ENCODE assay signal across 8 cellular contexts in genomic region chr6:27831434-27832081, GRCh38.
DNase-seq lines count a peak whose midpoint lies in the region; ATAC-seq and TF ChIP-seq lines count a peak whose summit lies in the region.
"Not testable (repeated sequence)": the region's sequence is repeated elsewhere in the genome, so short reads cannot be mapped to it uniquely, and the experiment has no call there.

No MANE protein-coding gene starts in this region.

- H3K27ac Mint-ChIP-seq in GM23338 (peak overlapping the region; percentile 99), IgD-negative memory B cell (peak overlapping the region; percentile 92 to 98 (median 96))

- H2AFZ ChIP-seq in GM23338; PC-3 (ENCODE audit: low read length): not testable (repeated sequence)

- BruUV-seq in PC-3 (replicated peaks; lab: Mats Ljungman, UMichigan): not testable (repeated sequence)

- peaks cover 17% of the 10 kb centered on the region for H3K4me1 ChIP-seq in GM23338 (ENCODE audit: insufficient read depth)
- H3K4me1 ChIP-seq in PC-3 (ENCODE audit: insufficient read depth, low read length); mucosa of stomach (ENCODE audit: control insufficient read depth, insufficient read depth, low read length): not testable (repeated sequence)

- H3K27ac ChIP-seq in GM23338 (ENCODE audit: low read depth) (peak overlapping the region; percentile 99), PC-3 (ENCODE audit: low read length) (peak overlapping the region; percentile 47; the same call in 1 of the 2 replicates), epithelial cell of prostate (peak overlapping the region; percentile 67)

- peak overlapping the region; percentile 35 for H3K9ac ChIP-seq in PC-3 (ENCODE audit: low read length)
- peak overlapping the region; percentile 78 for H3K9ac ChIP-seq in mucosa of stomach (ENCODE audit: low read length)

- H4K20me1 ChIP-seq in GM23338 (replicated peaks; ENCODE audit: insufficient read depth); PC-3 (ENCODE audit: low read length): not testable (repeated sequence)

- H3K9me3 Mint-ChIP-seq in GM23338: peaks cover 21% of the 10 kb centered on the region
- H3K9me3 Mint-ChIP-seq in IgD-negative memory B cell: not testable (repeated sequence)

- not testable (repeated sequence) for TF ChIP-seq CTCF in GM23338 (conservative IDR thresholded peaks at IDR 0.05; ENCODE audit: low read depth in 2 of 2); PC-3 (conservative IDR thresholded peaks at IDR 0.05; ENCODE audit: low read depth, low read length)

- H3K4me1 Mint-ChIP-seq in GM23338: peaks cover 29% of the 10 kb centered on the region
- peaks cover 27 to 30% (median 27%) of the 10 kb centered on the region in 3 donors for H3K4me1 Mint-ChIP-seq in IgD-negative memory B cell

- H3K36me3 Mint-ChIP-seq in GM23338 (ENCODE audit: low read depth): peaks cover 37% of the 10 kb centered on the region
- not testable (repeated sequence) for H3K36me3 Mint-ChIP-seq in IgD-negative memory B cell

- ATAC-seq in GM23338: peak; percentile 86
- ATAC-seq in PC-3: peak; percentile 75

- H3K9me2 ChIP-seq in GM23338 (ENCODE audit: insufficient read depth); PC-3 (replicated peaks; ENCODE audit: low read length): not testable (repeated sequence)

- not testable (repeated sequence) for H3K36me3 ChIP-seq in GM23338 (ENCODE audit: insufficient read depth); PC-3 (ENCODE audit: low read depth, low read length); mucosa of stomach (ENCODE audit: control insufficient read depth, insufficient read depth, low read length)

- intact Hi-C loops in PC-3 (cut with micrococcal nuclease): loop anchor here (10.0 kb wide), 2 partner anchors 253 to 1707 kb away; partner anchors contain the start of gene ZNF165

- CTCF ChIA-PET in PC-3 (lab: Charles Lee): interaction anchor here (0.5 kb wide), 1 partner anchor 616 kb away, joined by 3 read pairs; no protein-coding TSS in a partner anchor

- H3K27me3 Mint-ChIP-seq in GM23338 (ENCODE audit: insufficient read depth, low read depth, poor library complexity): peaks cover 33% of the 10 kb centered on the region
- H3K27me3 Mint-ChIP-seq in IgD-negative memory B cell: not testable (repeated sequence)

- not testable (repeated sequence) for H3F3A ChIP-seq in GM23338 (replicated peaks; ENCODE audit: low read depth); PC-3 (ENCODE audit: low read length, unreplicated experiment)

- H3K4me2 ChIP-seq in GM23338 (peak overlapping the region; percentile 66), PC-3 (ENCODE audit: low read length) (peak overlapping the region; percentile 76)

- H3K4me3 ChIP-seq in GM23338: peak overlapping the region; percentile 31
- peak overlapping the region; percentile 30; the same call in 1 of the 2 replicates for H3K4me3 ChIP-seq in PC-3 (ENCODE audit: low read length)
- H3K4me3 ChIP-seq in mucosa of stomach (ENCODE audit: low read length): peak overlapping the region; percentile 28

- H3K4me3 Mint-ChIP-seq in GM23338 (peak overlapping the region; percentile 91), IgD-negative memory B cell (peak overlapping the region; percentile 81 to 95 (median 92))

- DNase-seq in EL (peak; percentile 80), GM23338 (ENCODE audit: low spot score) (peak; percentile 56), PC-3 (peak; percentile 48), activated T-cell treated with anti-CD3 and anti-CD28 coated beads for 4 hours (peak; percentile 59)
- DNase-seq in epithelial cell of prostate (ENCODE audit: low read depth, low spot score): not testable (repeated sequence)
- DNase-seq in stimulated activated naive CD4-positive, alpha-beta T cell (lab: John Stamatoyannopoulos, UW): peak; percentile 28 to 77 (median 68)

- not testable (repeated sequence) for H3K9me3 ChIP-seq in PC-3 (ENCODE audit: low read length); mucosa of stomach (ENCODE audit: control insufficient read depth, low read length)

- not testable (repeated sequence) for H3K27me3 ChIP-seq in GM23338 (ENCODE audit: insufficient read depth); PC-3 (ENCODE audit: low read length); mucosa of stomach (ENCODE audit: control insufficient read depth, insufficient read depth, low read length)

- H3K79me2 ChIP-seq in GM23338 (replicated peaks; ENCODE audit: insufficient read depth): peaks cover 17% of the 10 kb centered on the region
- H3K79me2 ChIP-seq in PC-3 (ENCODE audit: low read length): peaks cover 17% of the 10 kb centered on the region

- POLR2A ChIA-PET in PC-3 (lab: Charles Lee; ENCODE audit: unreplicated experiment): interaction anchor here (0.5 kb wide), 1 partner anchor 17 kb away, joined by 3 read pairs; no protein-coding TSS in a partner anchor

TF ChIP-seq in GM23338, 12 proteins besides CTCF, POLR2A, EP300 and RAD21:
- peak; percentile 79 for TF ChIP-seq POLR2AphosphoS5 (IDR thresholded peaks at IDR 0.05; ENCODE audit: low read depth)

Comparison
In these comparisons a context has a peak if more than half of its experiments do, and no peak if none do; other contexts are left out.
1. H3K27ac ChIP-seq: peak in every context shown above with its lines; median percentile 99 in GM23338; 67 in epithelial cell of prostate; 47 in PC-3.